In the genomic region with DNA sequence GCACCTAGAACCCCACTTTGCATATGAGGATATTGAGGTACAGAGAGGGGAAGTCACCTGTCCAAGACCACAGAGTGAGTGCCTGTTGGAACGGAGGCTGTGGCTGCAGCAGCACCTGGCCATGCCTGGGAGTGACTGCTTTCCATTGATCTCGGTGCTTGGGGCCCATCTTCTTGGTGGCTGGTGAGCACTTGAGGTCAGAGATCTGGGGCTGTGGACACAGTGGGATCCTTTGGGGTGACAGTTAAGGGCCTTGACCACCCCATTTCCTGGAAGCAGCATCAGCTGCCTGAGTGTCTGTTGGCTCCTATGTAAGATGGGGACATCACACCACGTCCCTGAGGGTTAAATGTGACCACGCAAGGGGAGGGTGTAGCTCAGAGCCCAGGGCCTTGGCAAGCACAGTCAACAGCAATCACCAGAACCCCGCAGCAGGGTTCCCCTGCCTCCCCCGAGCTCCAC, we compare ENCODE assay signal across 29 cellular contexts.
A peak's percentile ranks its signal among the peaks of the same experiment; 100 is the strongest.
DNase-seq lines count a peak whose midpoint lies in the region; ATAC-seq, FAIRE-seq and TF ChIP-seq lines count a peak whose summit lies in the region.
"Had no signal": no experiment of that assay in that cellular context is flagged by ENCODE, and none has a peak within 500 bp of the region (broad histone marks: within the 10 kb centered on the region; RNA-seq: fewer than 3 reads in every experiment).

No MANE protein-coding gene starts in this region.

- no peak overlapping the region for H3K4me3 Mint-ChIP-seq in activated CD8-positive, alpha-beta T cell treated with anti-CD3 and anti-CD28 coated beads, Interleukin-2, amount 10 ng/mL, durations not matched to agents 7 days and 5 days
- peak overlapping the region in 3 of 8 donors; percentile 15 to 65 (median 25) for H3K4me3 Mint-ChIP-seq in naive B cell
- H3K4me3 Mint-ChIP-seq: activated naive CD8-positive, alpha-beta T cell; activated T-helper 17 cell treated with anti-CD3 and anti-CD28 coated beads, Interleukin-2, amount 50 U/mL, for 72 hours; T-helper 1 cell treated with Interleukin-12 subunit alpha and Interleukin-12 subunit beta and Interleukin-4 antibody, amounts not matched to agents 30 μg/mL and 1 μg/mL, for 36 hours had no signal

- H3K27me3 Mint-ChIP-seq in activated CD8-positive, alpha-beta T cell treated with anti-CD3 and anti-CD28 coated beads, Interleukin-2, amount 10 ng/mL, durations not matched to agents 7 days and 5 days (ENCODE audit: low read depth), result peaks cover 3% of the 10 kb centered on the region
- peaks cover 0 to 7% (median 0%) of the 10 kb centered on the region in 3 donors for H3K27me3 Mint-ChIP-seq in naive B cell
- H3K27me3 Mint-ChIP-seq: activated naive CD8-positive, alpha-beta T cell; activated T-helper 17 cell treated with anti-CD3 and anti-CD28 coated beads, Interleukin-2, amount 50 U/mL, for 72 hours had no signal

- no peaks in the 10 kb centered on the region for H3K9me3 Mint-ChIP-seq in activated CD8-positive, alpha-beta T cell treated with anti-CD3 and anti-CD28 coated beads, Interleukin-2, amount 10 ng/mL, durations not matched to agents 7 days and 5 days (ENCODE audit: insufficient read depth)
- H3K9me3 Mint-ChIP-seq in naive B cell, result peaks cover 0 to 6% (median 0%) of the 10 kb centered on the region in 7 donors

- ATAC-seq in activated CD8-positive, alpha-beta T cell treated with anti-CD3 and anti-CD28 coated beads, Interleukin-2, amount 10 ng/mL, durations not matched to agents 7 days and 5 days, result peak; percentile 75
- ATAC-seq in naive B cell (ENCODE audit: low read depth in 2 of 2), result peak; percentile 33 to 73
- ATAC-seq: activated T-helper 17 cell treated with anti-CD3 and anti-CD28 coated beads, Interleukin-2, amount 50 U/mL, for 72 hours; left cardiac atrium had no signal

- H3K4me1 ChIP-seq in BLaER1 (peaks cover 8% of the 10 kb centered on the region; the same call in 1 of the 2 replicates), mammary epithelial cell (ENCODE audit: insufficient read depth, low read length) (no peaks in the 10 kb centered on the region), thyroid gland (no peaks in the 10 kb centered on the region)
- H3K4me1 ChIP-seq: SJSA1 had no signal

- 40% methylated on average over 5 of the region's 6 CpGs for WGBS in mammary epithelial cell (ENCODE audit: low coverage, missing lambda C conversion rate)
- 84 to 85% methylated on average over 5 to 6 of the region's 6 CpGs for WGBS in thyroid gland, 2 donors

- POLR2A ChIA-PET in activated CD8-positive, alpha-beta T cell treated with anti-CD3 and anti-CD28 coated beads, Interleukin-2, amount 10 ng/mL, durations not matched to agents 7 days and 5 days (lab: Charles Lee), result no interaction called here

- H3K4me2 ChIP-seq in BLaER1 (peak overlapping the region; percentile 36), mammary epithelial cell (ENCODE audit: insufficient read depth, low read depth, low read length) (no peak overlapping the region)
- H3K4me2 ChIP-seq: smooth muscle cell had no signal

- H3K9me3 ChIP-seq in BLaER1 (no peaks in the 10 kb centered on the region), mammary epithelial cell (replicated peaks; ENCODE audit: insufficient read depth, low read length) (no peaks in the 10 kb centered on the region), thyroid gland (no peaks in the 10 kb centered on the region), MG63 (no peaks in the 10 kb centered on the region)
- H3K9me3 ChIP-seq: SJSA1 had no signal

- dilution Hi-C loops in mammary epithelial cell (cut with HindIII; ENCODE audit: low sequenced_read_pairs), result no loop called here

- H4K20me1 ChIP-seq in BLaER1 (no peaks in the 10 kb centered on the region), mammary epithelial cell (ENCODE audit: insufficient read depth, low read length) (no peaks in the 10 kb centered on the region)

- H3K9ac ChIP-seq in BLaER1 (no peak overlapping the region), mammary epithelial cell (ENCODE audit: insufficient read depth, low read length) (no peak overlapping the region)

- no peak for TF ChIP-seq POLR2A in thyroid gland (IDR thresholded peaks at IDR 0.05)

- H3K4me3 ChIP-seq in BLaER1 (no peak overlapping the region), mammary epithelial cell (replicated peaks in 1 of 3; ENCODE audit: insufficient read depth in 1 of 3, low read depth in 2 of 3, low read length in 3 of 3) (no peak overlapping the region), thyroid gland (replicated peaks in 1 of 3) (no peak overlapping the region), MG63 (no peak overlapping the region)
- H3K4me3 ChIP-seq: SJSA1, smooth muscle cell had no signal

- in situ Hi-C loops in mammary epithelial cell (cut with MboI; ENCODE audit: low sequenced_read_pairs in 2 of 2), result no loop called here

- H3K27ac ChIP-seq in BLaER1, result no peak overlapping the region
- no peak overlapping the region for H3K27ac ChIP-seq in mammary epithelial cell (ENCODE audit: insufficient read depth, low read depth, low read length)
- no peak overlapping the region for H3K27ac ChIP-seq in thyroid gland
- H3K27ac ChIP-seq: SJSA1 had no signal

- H3K79me2 ChIP-seq in mammary epithelial cell (ENCODE audit: insufficient read depth, low read length), result no peaks in the 10 kb centered on the region

- intact Hi-C loops in mammary epithelial cell (cut with micrococcal nuclease) (no loop called here), thyroid gland (cut with DNase I) (no loop called here)

- H3K27me3 ChIP-seq in BLaER1, result no peaks in the 10 kb centered on the region
- no peaks in the 10 kb centered on the region for H3K27me3 ChIP-seq in mammary epithelial cell (ENCODE audit: insufficient read depth, low read length)
- no peaks in the 10 kb centered on the region for H3K27me3 ChIP-seq in thyroid gland
- H3K27me3 ChIP-seq in MG63, result peaks cover 6% of the 10 kb centered on the region; the same call in 1 of the 2 replicates

- peaks cover 2% of the 10 kb centered on the region for H3K36me3 Mint-ChIP-seq in activated CD8-positive, alpha-beta T cell treated with anti-CD3 and anti-CD28 coated beads, Interleukin-2, amount 10 ng/mL, durations not matched to agents 7 days and 5 days (ENCODE audit: low read depth)
- peaks cover 0 to 8% of the 10 kb centered on the region in 2 donors for H3K36me3 Mint-ChIP-seq in naive B cell
- H3K36me3 Mint-ChIP-seq: activated naive CD8-positive, alpha-beta T cell had no signal

- no peak for TF ChIP-seq CTCF in mammary epithelial cell (conservative IDR thresholded peaks at IDR 0.05 in 1 of 2, IDR thresholded peaks at IDR 0.05 in 1 of 2; ENCODE audit: extremely low read depth in 1 of 2, insufficient read depth in 1 of 2, low read depth in 1 of 2, low read length in 2 of 2)
- TF ChIP-seq CTCF in thyroid gland (IDR thresholded peaks at IDR 0.05), result no peak

- peaks cover 52% of the 10 kb centered on the region for H3K4me1 Mint-ChIP-seq in activated CD8-positive, alpha-beta T cell treated with anti-CD3 and anti-CD28 coated beads, Interleukin-2, amount 10 ng/mL, durations not matched to agents 7 days and 5 days (ENCODE audit: low read depth)
- peaks cover 29 to 56% (median 29%) of the 10 kb centered on the region in 3 donors for H3K4me1 Mint-ChIP-seq in naive B cell

- FAIRE-seq in GM19239 (lab: Jason Lieb, UNC), result peak; percentile 81
- FAIRE-seq: astrocyte, endothelial cell of umbilical vein, RCC 7860 had no signal

- CTCF ChIA-PET in activated CD8-positive, alpha-beta T cell treated with anti-CD3 and anti-CD28 coated beads, Interleukin-2, amount 10 ng/mL, durations not matched to agents 7 days and 5 days (lab: Charles Lee), result interaction anchor here (1.2 to 17.5 kb wide), 4 partner anchors 22 to 189 kb away, joined by 5 to 222 read pairs (median 7); no protein-coding TSS in a partner anchor
- CTCF ChIA-PET in mammary epithelial cell (lab: Charles Lee; ENCODE audit: low non-redundant PET), result no interaction called here

- H3K27ac Mint-ChIP-seq in activated CD8-positive, alpha-beta T cell treated with anti-CD3 and anti-CD28 coated beads, Interleukin-2, amount 10 ng/mL, durations not matched to agents 7 days and 5 days, result peak overlapping the region; percentile 30
- H3K27ac Mint-ChIP-seq in naive B cell, result no peak overlapping the region
- H3K27ac Mint-ChIP-seq: activated naive CD8-positive, alpha-beta T cell; activated T-helper 17 cell treated with anti-CD3 and anti-CD28 coated beads, Interleukin-2, amount 50 U/mL, for 72 hours; T-helper 1 cell treated with Interleukin-12 subunit alpha and Interleukin-12 subunit beta and Interleukin-4 antibody, amounts not matched to agents 30 μg/mL and 1 μg/mL, for 36 hours had no signal

- no TSS peak for BruUV-seq in mammary epithelial cell (replicated peaks; lab: Mats Ljungman, UMichigan)

- no peak for DNase-seq in GM19239 (ENCODE audit: insufficient read length, low spot score)
- peak; percentile 63 for DNase-seq in activated CD8-positive, alpha-beta T cell treated with anti-CD3 and anti-CD28 coated beads, Interleukin-2, amount 10 ng/mL, durations not matched to agents 7 days and 5 days
- no peak for DNase-seq in naive B cell
- no peak for DNase-seq in mammary epithelial cell
- no peak for DNase-seq in thyroid gland
- DNase-seq in hepatic stellate cell (ENCODE audit: low spot score), result no peak
- no peak for DNase-seq in MG63
- DNase-seq: ACHN; activated CD4-positive, alpha-beta T cell treated with anti-CD3 and anti-CD28 coated beads for 4 hours; C1 segment of cervical spinal cord; central memory CD4-positive, alpha-beta T cell; DND-41; left cardiac atrium; mesenchymal stem cell; NCI-H146; NCI-H2171; NCI-H524; NK-92 treated with Interleukin-12 subunit alpha and Interleukin-12 subunit beta, amount 100 ng/mL, for 24 hours; occipital lobe; stimulated activated CD4-positive, alpha-beta T cell treated with anti-CD3 and anti-CD28 coated beads, Interleukin-2, amount 100 ng/mL, for 24 hours had no signal

- H3K36me3 ChIP-seq in BLaER1, result no peaks in the 10 kb centered on the region
- H3K36me3 ChIP-seq in mammary epithelial cell (ENCODE audit: insufficient read depth, low read length), result no peaks in the 10 kb centered on the region
- H3K36me3 ChIP-seq in thyroid gland, result no peaks in the 10 kb centered on the region
- H3K36me3 ChIP-seq in MG63, result no peaks in the 10 kb centered on the region
- H3K36me3 ChIP-seq: SJSA1 had no signal

- H2AFZ ChIP-seq in mammary epithelial cell (ENCODE audit: low read depth, low read length), result no peak overlapping the region
